8 cellular contexts compared by ENCODE assay signal in genomic region chr12:29241821-29242591, GRCh38.
DNase-seq lines count a peak whose midpoint lies in the region; ATAC-seq and TF ChIP-seq lines count a peak whose summit lies in the region.

No MANE protein-coding gene starts in this region.

- DNase-seq in GM10248 (ENCODE audit: extremely low spot score) (peak; percentile 26), HL-60 (ENCODE audit: low read depth in 1 of 2, low spot score in 1 of 2) (peak; percentile 87 to 94), heart left ventricle (peak in 4 of 5 donors; percentile 19 to 38 (median 32)), renal cortical epithelial cell (ENCODE audit: low read depth) (peak; percentile 98), NCI-H2227 (lab: John Stamatoyannopoulos, UW; ENCODE audit: unreplicated experiment) (no peak), cerebellar nuclear complex (lab: John Stamatoyannopoulos, UW) (no peak)
- no peak for DNase-seq in activated T-helper 1 cell treated with anti-CD3 and anti-CD28 coated beads, Interleukin-12 subunit alpha, Interleukin-12 subunit beta, Interleukin-2, Interleukin-4 antibody, amounts not matched to agents 30 ng/mL and 10 ng/mL and 1 ng/mL, durations not matched to agents 14 hours and 24 hours and 36 hours (ENCODE audit: low spot score)

- peak overlapping the region; percentile 21 for H3K27ac Mint-ChIP-seq in activated T-helper 1 cell treated with anti-CD3 and anti-CD28 coated beads, Interleukin-12 subunit alpha, Interleukin-12 subunit beta, Interleukin-2, Interleukin-4 antibody, amounts not matched to agents 30 ng/mL and 10 ng/mL and 1 ng/mL, durations not matched to agents 14 hours and 24 hours and 36 hours

- intact Hi-C loops in activated T-helper 1 cell treated with anti-CD3 and anti-CD28 coated beads, Interleukin-12 subunit alpha, Interleukin-12 subunit beta, Interleukin-2, Interleukin-4 antibody, amounts not matched to agents 30 ng/mL and 10 ng/mL and 1 ng/mL, durations not matched to agents 14 hours and 24 hours and 36 hours (cut with micrococcal nuclease), result loop anchor here (1.0 to 5.0 kb wide), 3 partner anchors 90 to 160 kb away; no protein-coding TSS in a partner anchor
- intact Hi-C loops in heart left ventricle (cut with DNase I), result no loop called here

- H3K27ac ChIP-seq in HL-60 (replicated peaks), result peak overlapping the region; percentile 69
- H3K27ac ChIP-seq in heart left ventricle, result peak overlapping the region in 11 of 12 donors; percentile 1 to 81 (median 30)

- peaks cover 0 to 32% (median 17%) of the 10 kb centered on the region in 12 donors for H3K4me1 ChIP-seq in heart left ventricle

- TF ChIP-seq POLR2A in heart left ventricle (IDR thresholded peaks at IDR 0.05), result no peak

- peaks cover 22% of the 10 kb centered on the region for H3K4me1 Mint-ChIP-seq in activated T-helper 1 cell treated with anti-CD3 and anti-CD28 coated beads, Interleukin-12 subunit alpha, Interleukin-12 subunit beta, Interleukin-2, Interleukin-4 antibody, amounts not matched to agents 30 ng/mL and 10 ng/mL and 1 ng/mL, durations not matched to agents 14 hours and 24 hours and 36 hours (ENCODE audit: low read depth)

- H3K36me3 Mint-ChIP-seq in activated T-helper 1 cell treated with anti-CD3 and anti-CD28 coated beads, Interleukin-12 subunit alpha, Interleukin-12 subunit beta, Interleukin-2, Interleukin-4 antibody, amounts not matched to agents 30 ng/mL and 10 ng/mL and 1 ng/mL, durations not matched to agents 14 hours and 24 hours and 36 hours (ENCODE audit: low read depth), result no peaks in the 10 kb centered on the region

- no peak for TF ChIP-seq CTCF in GM10248 (IDR thresholded peaks at IDR 0.05; ENCODE audit: control extremely low read depth, extremely low read depth, low read depth, missing control alignments)
- no peak for TF ChIP-seq CTCF in HL-60 (IDR thresholded peaks at IDR 0.05; ENCODE audit: insufficient read depth, low read length)
- TF ChIP-seq CTCF in heart left ventricle (IDR thresholded peaks at IDR 0.05), result peak in 6 of 12 donors; percentile 11 to 41 (median 24)

- ATAC-seq in GM21515 (IDR thresholded peaks at IDR 0.05; ENCODE audit: unreplicated experiment) (peak; percentile 82), heart left ventricle (peak; percentile 90 to 97 (median 94))

- H3K9me3 ChIP-seq in heart left ventricle, result no peaks in the 10 kb centered on the region

- POLR2A ChIA-PET in GM10248 (lab: Yijun Ruan, JAX), result no interaction called here

- H3K4me3 ChIP-seq in HL-60 (replicated peaks; ENCODE audit: insufficient read depth, low read length) (no peak overlapping the region), heart left ventricle (no peak overlapping the region)

- CTCF ChIA-PET in GM10248 (lab: Yijun Ruan, JAX), result no interaction called here

- H3K4me3 Mint-ChIP-seq in activated T-helper 1 cell treated with anti-CD3 and anti-CD28 coated beads, Interleukin-12 subunit alpha, Interleukin-12 subunit beta, Interleukin-2, Interleukin-4 antibody, amounts not matched to agents 30 ng/mL and 10 ng/mL and 1 ng/mL, durations not matched to agents 14 hours and 24 hours and 36 hours, result no peak overlapping the region

- 29 to 43% (median 37%) methylated on average over 7 of the region's 7 CpGs for WGBS in heart left ventricle, 4 donors

- H3K27me3 Mint-ChIP-seq in activated T-helper 1 cell treated with anti-CD3 and anti-CD28 coated beads, Interleukin-12 subunit alpha, Interleukin-12 subunit beta, Interleukin-2, Interleukin-4 antibody, amounts not matched to agents 30 ng/mL and 10 ng/mL and 1 ng/mL, durations not matched to agents 14 hours and 24 hours and 36 hours (ENCODE audit: insufficient read depth), result peaks cover 4% of the 10 kb centered on the region

- H3K27me3 ChIP-seq in HL-60 (ENCODE audit: insufficient read depth, poor library complexity, severe bottlenecking), result no peaks in the 10 kb centered on the region
- no peaks in the 10 kb centered on the region for H3K27me3 ChIP-seq in heart left ventricle

- H3K36me3 ChIP-seq in heart left ventricle, result no peaks in the 10 kb centered on the region

- peaks cover 6% of the 10 kb centered on the region for H3K9me3 Mint-ChIP-seq in activated T-helper 1 cell treated with anti-CD3 and anti-CD28 coated beads, Interleukin-12 subunit alpha, Interleukin-12 subunit beta, Interleukin-2, Interleukin-4 antibody, amounts not matched to agents 30 ng/mL and 10 ng/mL and 1 ng/mL, durations not matched to agents 14 hours and 24 hours and 36 hours

Comparison
In these comparisons a context has a peak if more than half of its experiments do, and no peak if none do; other contexts are left out.
1. DNase-seq: peak in GM10248 (single experiment), HL-60 (2 of 2), heart left ventricle (4 of 5) and renal cortical epithelial cell (single experiment); none in activated T-helper 1 cell treated with anti-CD3 and anti-CD28 coated beads, Interleukin-12 subunit alpha, Interleukin-12 subunit beta, Interleukin-2, Interleukin-4 antibody, amounts not matched to agents 30 ng/mL and 10 ng/mL and 1 ng/mL, durations not matched to agents 14 hours and 24 hours and 36 hours (single experiment), NCI-H2227 (single experiment) and cerebellar nuclear complex (0 of 2).